In the genomic region with DNA sequence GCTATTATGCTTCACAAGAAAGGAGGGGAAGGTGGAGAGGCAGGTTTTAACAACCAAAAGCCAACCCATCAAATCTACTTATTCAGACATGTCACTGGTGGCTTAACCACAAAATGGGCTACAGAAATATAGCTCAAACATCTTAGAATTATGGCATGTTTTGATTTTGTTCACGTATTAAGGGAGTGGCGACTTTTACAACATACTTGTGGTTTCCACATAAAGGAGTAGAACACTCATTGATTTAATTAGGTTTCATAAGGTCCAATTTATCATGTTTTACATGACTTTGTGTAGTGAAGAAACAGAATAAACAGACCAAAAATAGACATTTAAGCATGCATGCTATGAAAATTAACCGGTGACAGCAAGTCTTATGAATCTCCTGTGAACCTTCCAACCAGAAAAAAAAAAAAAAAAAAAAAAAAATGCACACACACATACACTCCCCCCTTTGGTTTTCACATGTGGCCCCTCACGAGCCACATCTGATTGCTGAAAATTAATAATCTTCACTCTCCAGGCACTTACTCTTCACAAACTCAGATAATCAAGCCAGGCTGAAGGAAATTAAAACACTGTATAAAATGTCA, we compare ENCODE assay signal across 10 cellular contexts. TPM values are rescaled to one million over a fixed set of nuclear protein-coding genes. Genes with fewer than 3 reads are reported as not detected.
DNase-seq lines count a peak whose midpoint lies in the region; TF ChIP-seq lines count a peak whose summit lies in the region.
"Had no signal": no experiment of that assay in that cellular context is flagged by ENCODE, and none has a peak within 500 bp of the region (broad histone marks: within the 10 kb centered on the region; RNA-seq: fewer than 3 reads in every experiment).

No MANE protein-coding gene starts in this region.

- no peaks in the 10 kb centered on the region for H4K20me1 ChIP-seq in GM23248 (ENCODE audit: insufficient read depth)

- in situ Hi-C loops in GM23248 (cut with MboI), result no loop called here

- TF ChIP-seq EP300 in sigmoid colon (IDR thresholded peaks at IDR 0.05), result peak; percentile 29 to 58 (median 54)

- H3K4me3 ChIP-seq in GM23248 (no peak overlapping the region), Peyer's patch (no peak overlapping the region), sigmoid colon (no peak overlapping the region)
- H3K4me3 ChIP-seq: K562 had no signal

- H3K4me1 ChIP-seq in GM23248 (ENCODE audit: insufficient read depth), result peaks cover 66% of the 10 kb centered on the region
- H3K4me1 ChIP-seq in Peyer's patch, result peaks cover 0 to 44% (median 0%) of the 10 kb centered on the region in 4 donors
- H3K4me1 ChIP-seq in sigmoid colon, result peaks cover 0 to 87% (median 67%) of the 10 kb centered on the region in 4 donors

- H3K36me3 ChIP-seq in GM23248 (ENCODE audit: low read depth) (no peaks in the 10 kb centered on the region), Peyer's patch (no peaks in the 10 kb centered on the region), sigmoid colon (no peaks in the 10 kb centered on the region)
- H3K36me3 ChIP-seq: neutrophil had no signal

- WGBS in GM23248 (ENCODE audit: low coverage in 1 of 2, low lambda C conversion rate in 2 of 2, missing lambda C conversion rate in 2 of 2), 2 experiments, result 14% methylated on average over 4 of the region's 4 CpGs
- 34 to 45% methylated on average over 4 of the region's 4 CpGs for WGBS in sigmoid colon, 2 donors

- no peaks in the 10 kb centered on the region for H3K27me3 ChIP-seq in GM23248 (replicated peaks; ENCODE audit: insufficient read depth)
- H3K27me3 ChIP-seq in Peyer's patch, result no peaks in the 10 kb centered on the region
- no peaks in the 10 kb centered on the region for H3K27me3 ChIP-seq in sigmoid colon

- TF ChIP-seq CTCF in Peyer's patch (IDR thresholded peaks at IDR 0.05), result no peak
- no peak for TF ChIP-seq CTCF in sigmoid colon (IDR thresholded peaks at IDR 0.05)
- no peak for TF ChIP-seq CTCF in GM20000 (IDR thresholded peaks at IDR 0.05; ENCODE audit: extremely low read depth, missing control alignments)

- intact Hi-C loops in sigmoid colon (cut with DNase I), result loop anchor here (5.0 to 10.0 kb wide), 6 partner anchors 44 to 1046 kb away; no protein-coding TSS in a partner anchor

- H3F3A ChIP-seq in GM23248 (ENCODE audit: insufficient read depth), result peaks cover 51% of the 10 kb centered on the region

- 0 out of 2 replicates have a peak, but pooled peaks cover 5% of the 10 kb centered on the region for H3K79me2 ChIP-seq in GM23248 (ENCODE audit: insufficient read depth)

- H3K4me2 ChIP-seq in GM23248 (ENCODE audit: unreplicated experiment), result peak overlapping the region; percentile 100

- no peak overlapping the region for H3K9ac ChIP-seq in GM23248

- peak overlapping the region; percentile 30 for H3K27ac ChIP-seq in GM23248
- H3K27ac ChIP-seq in Peyer's patch, result peak overlapping the region in 3 of 4 donors; percentile 31 to 86 (median 73)
- peak overlapping the region; percentile 92 to 93 (median 93) for H3K27ac ChIP-seq in sigmoid colon
- H3K27ac ChIP-seq: neutrophil had no signal

- H2AFZ ChIP-seq in GM23248, result no peak overlapping the region

- TF ChIP-seq POLR2A in Peyer's patch (IDR thresholded peaks at IDR 0.05) (no peak), sigmoid colon (IDR thresholded peaks at IDR 0.05) (no peak)

- H3K9me2 ChIP-seq in GM23248 (ENCODE audit: insufficient read depth), result no peaks in the 10 kb centered on the region

- DNase-seq in GM23248 (peak; percentile 66), Peyer's patch (no peak), fibroblast of gingiva (ENCODE audit: low read depth) (peak; percentile 83), sigmoid colon (no peak), HPDE6-E6E7 (ENCODE audit: extremely low spot score) (no peak), SIG-M5 treated with dmso at 0.1 percent for 504 hours (lab: John Stamatoyannopoulos, UW; ENCODE audit: unreplicated experiment) (no peak), NCI-H146 treated with DMSO at 0.1 percent for 48 hours (lab: John Stamatoyannopoulos, UW; ENCODE audit: unreplicated experiment) (no peak), GM20000 (ENCODE audit: low spot score) (no peak)

- H3K9me3 ChIP-seq in GM23248 (ENCODE audit: low read depth), result no peaks in the 10 kb centered on the region
- H3K9me3 ChIP-seq in Peyer's patch, result no peaks in the 10 kb centered on the region
- no peaks in the 10 kb centered on the region for H3K9me3 ChIP-seq in sigmoid colon
- H3K9me3 ChIP-seq: neutrophil had no signal

RNA-seq across cellular contexts. Expression of gene ZNF608, which starts 5.4 kb away (rescaled TPM):
- total RNA-seq in GM23248 (2014; rRNA removed; shearing (Covaris generic)), result 2.1 and 2.4 TPM in 2 replicates
- 1.1 and 1.4 TPM in 2 replicates for polyA plus RNA-seq in GM23248 (2016; fragmentation: Nextera tagmentation; extraction: Ambion mirVana)
- 10 to 100 TPM; 19.8 to 85.8 (median 35.3) TPM for total RNA-seq in Peyer's patch
- 10 to 100 TPM; 17.9 to 30.7 (median 24.0) TPM for total RNA-seq in sigmoid colon
- 1 to 10 TPM; 5.1 to 9.4 (median 6.6) TPM for polyA plus RNA-seq in sigmoid colon

Comparison
In these comparisons a context has a peak if more than half of its experiments do, and no peak if none do; other contexts are left out.
1. DNase-seq: peak in GM23248 (single experiment) and fibroblast of gingiva (single experiment); none in Peyer's patch (0 of 3), sigmoid colon (single experiment), HPDE6-E6E7 (single experiment), SIG-M5 treated with dmso at 0.1 percent for 504 hours (single experiment), NCI-H146 treated with DMSO at 0.1 percent for 48 hours (single experiment) and GM20000 (single experiment).
2. H3K27ac ChIP-seq: peak in every context shown above with its lines; median percentile 93 in sigmoid colon; 73 in Peyer's patch; 30 in GM23248.